9 cellular contexts compared by ENCODE assay signal in genomic region chr10:1036341-1036791, GRCh38. TPM values are rescaled to one million over a fixed set of nuclear protein-coding genes. Genes with fewer than 3 reads are reported as not detected.
DNase-seq lines count a peak whose midpoint lies in the region; ATAC-seq, FAIRE-seq and TF ChIP-seq lines count a peak whose summit lies in the region.
"Had no signal": no experiment of that assay in that cellular context is flagged by ENCODE, and none has a peak within 500 bp of the region (broad histone marks: within the 10 kb centered on the region; RNA-seq: fewer than 3 reads in every experiment).

No MANE protein-coding gene starts in this region.

- H3K9me3 Mint-ChIP-seq in memory B cell = no peaks in the 10 kb centered on the region
- H3K9me3 Mint-ChIP-seq: dendritic cell treated with granulocyte-macrophage colony-stimulating factor and Interleukin-4, amounts not matched to agents 40 ng/mL and 50 ng/mL, for 4 days had no signal

- FAIRE-seq in H54 (lab: Jason Lieb, UNC) = peak; percentile 41

- H3K27ac Mint-ChIP-seq in T-helper 17 cell = peak overlapping the region; percentile 78
- peak overlapping the region; percentile 88 for H3K27ac Mint-ChIP-seq in memory B cell
- H3K27ac Mint-ChIP-seq: dendritic cell treated with granulocyte-macrophage colony-stimulating factor and Interleukin-4, amounts not matched to agents 40 ng/mL and 50 ng/mL, for 4 days had no signal

- H3K27ac ChIP-seq in thyroid gland = no peak overlapping the region

- H3K36me3 Mint-ChIP-seq in T-helper 17 cell (ENCODE audit: low read depth) (peaks cover 2% of the 10 kb centered on the region), memory B cell (peaks cover 5% of the 10 kb centered on the region)

- DNase-seq in H54 (ENCODE audit: insufficient read length, low spot score) (peak; percentile 22), T-helper 17 cell (peak in 1 of 3 donors; percentile 42), memory B cell (ENCODE audit: low spot score in 2 of 2) (peak in 1 of 2 donors; percentile 21), NCI-H2029 treated with DMSO at 0.1 percent for 48 hours (lab: John Stamatoyannopoulos, UW) (no peak), cardiac septum (ENCODE audit: low spot score) (no peak), thyroid gland (no peak)

- H3K4me1 Mint-ChIP-seq in T-helper 17 cell = peaks cover 12% of the 10 kb centered on the region
- H3K4me1 Mint-ChIP-seq in memory B cell = peaks cover 8% of the 10 kb centered on the region

- no peak for TF ChIP-seq CTCF in thyroid gland (IDR thresholded peaks at IDR 0.05)

- H3K4me3 ChIP-seq in thyroid gland (replicated peaks in 1 of 3) = no peak overlapping the region

- H3K27me3 ChIP-seq in thyroid gland = no peaks in the 10 kb centered on the region

- peak overlapping the region; percentile 43 for H3K4me3 Mint-ChIP-seq in T-helper 17 cell
- H3K4me3 Mint-ChIP-seq in memory B cell = peak overlapping the region; percentile 11
- H3K4me3 Mint-ChIP-seq: dendritic cell treated with granulocyte-macrophage colony-stimulating factor and Interleukin-4, amounts not matched to agents 40 ng/mL and 50 ng/mL, for 4 days had no signal

- no peaks in the 10 kb centered on the region for H3K4me1 ChIP-seq in thyroid gland

- intact Hi-C loops in cardiac septum (cut with DNase I) (no loop called here), thyroid gland (cut with DNase I) (no loop called here)

- H3K36me3 ChIP-seq in thyroid gland = peaks cover 0 to 4% of the 10 kb centered on the region in 2 donors

- no peaks in the 10 kb centered on the region for H3K9me3 ChIP-seq in T-helper 17 cell (ENCODE audit: control insufficient read depth, low read length, poor library complexity, severe bottlenecking)
- no peaks in the 10 kb centered on the region for H3K9me3 ChIP-seq in thyroid gland

- 83 to 86% methylated on average over 14 of the region's 14 CpGs for WGBS in thyroid gland, 2 donors

- H3K27me3 Mint-ChIP-seq in T-helper 17 cell (no peaks in the 10 kb centered on the region), memory B cell (no peaks in the 10 kb centered on the region)
- H3K27me3 Mint-ChIP-seq: dendritic cell treated with granulocyte-macrophage colony-stimulating factor and Interleukin-4, amounts not matched to agents 40 ng/mL and 50 ng/mL, for 4 days had no signal

- peak; percentile 58 for ATAC-seq in GM18502 (IDR thresholded peaks at IDR 0.05; ENCODE audit: poor library complexity, unreplicated experiment)
- ATAC-seq in T-helper 17 cell = peak; percentile 85
- ATAC-seq in memory B cell (ENCODE audit: low read depth) = peak; percentile 88
- no peak for ATAC-seq in HG02678 (IDR thresholded peaks at IDR 0.05; ENCODE audit: unreplicated experiment)

- TF ChIP-seq POLR2A in H54 (IDR thresholded peaks at IDR 0.05; ENCODE audit: low read depth, low read length) (no peak), thyroid gland (IDR thresholded peaks at IDR 0.05) (no peak)

RNA-seq across cellular contexts. Expression of gene IDI2, which starts 10.7 kb away (rescaled TPM):
- total RNA-seq in T-helper 17 cell = not detected
- 0.51 TPM for total RNA-seq in cardiac septum
- not detected for total RNA-seq in thyroid gland

RNA-seq across cellular contexts. Expression of gene IDI1, which starts 12.6 kb away (rescaled TPM):
- total RNA-seq in T-helper 17 cell (100 to 1,000 TPM; 116 to 134 TPM), cardiac septum (28.9 TPM), thyroid gland (10 to 100 TPM; 39.0 to 67.2 (median 41.5) TPM)

RNA-seq across cellular contexts. Expression of gene WDR37, which starts 19.8 kb away (rescaled TPM):
- total RNA-seq in T-helper 17 cell = 10 to 100 TPM; 23.6 to 29.7 TPM
- total RNA-seq in cardiac septum = 28.1 TPM
- total RNA-seq in thyroid gland = 10 to 100 TPM; 15.2 to 26.3 (median 16.4) TPM

RNA-seq across cellular contexts. Expression of gene GTPBP4, which starts 48.1 kb away (rescaled TPM):
- total RNA-seq in T-helper 17 cell (10 to 100 TPM; 44.4 to 52.7 TPM), cardiac septum (33.1 TPM), thyroid gland (10 to 100 TPM; 12.0 to 24.6 (median 19.8) TPM)
